ENCODE assay signal across 14 cellular contexts in the genomic region with DNA sequence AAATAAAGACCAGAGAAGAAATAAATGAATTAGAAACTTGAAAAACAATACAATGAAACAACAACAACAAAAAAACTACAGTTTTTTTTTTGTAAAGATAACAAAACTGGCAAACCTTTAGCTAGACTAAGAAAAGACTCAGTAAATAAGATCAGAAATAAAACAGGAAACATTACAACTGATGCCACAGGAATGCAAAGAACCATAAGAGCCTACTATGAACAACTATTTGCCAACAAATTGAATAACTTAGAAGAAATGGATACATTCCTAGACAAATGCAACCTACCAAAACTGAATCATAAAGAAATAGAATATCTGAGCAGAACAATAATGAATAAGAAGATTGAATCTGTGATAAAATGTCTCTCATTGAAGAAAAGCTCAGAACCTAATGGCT.
DNase-seq lines count a peak whose midpoint lies in the region; ATAC-seq lines count a peak whose summit lies in the region.
"Had no signal": no experiment of that assay in that cellular context is flagged by ENCODE, and none has a peak within 500 bp of the region (broad histone marks: within the 10 kb centered on the region; RNA-seq: fewer than 3 reads in every experiment).

No MANE protein-coding gene starts in this region.

- peaks cover 13 to 19% of the 10 kb centered on the region in 2 donors for H3K9me3 Mint-ChIP-seq in effector memory CD8-positive, alpha-beta T cell

- no peak overlapping the region for H3K27ac Mint-ChIP-seq in effector memory CD8-positive, alpha-beta T cell
- H3K27ac Mint-ChIP-seq: CD4-positive, CD25-positive, alpha-beta regulatory T cell; HFFc6 had no signal

- no peaks in the 10 kb centered on the region for H3K36me3 Mint-ChIP-seq in effector memory CD8-positive, alpha-beta T cell (ENCODE audit: insufficient read depth)
- H3K36me3 Mint-ChIP-seq: CD4-positive, CD25-positive, alpha-beta regulatory T cell had no signal

- no peaks in the 10 kb centered on the region for H3K4me1 Mint-ChIP-seq in effector memory CD8-positive, alpha-beta T cell (ENCODE audit: low read depth in 2 of 2)
- H3K4me1 Mint-ChIP-seq: CD4-positive, CD25-positive, alpha-beta regulatory T cell had no signal

- ATAC-seq in GM18907 (IDR thresholded peaks at IDR 0.05; ENCODE audit: unreplicated experiment), result no peak
- no peak for ATAC-seq in effector memory CD8-positive, alpha-beta T cell (replicated peaks)
- ATAC-seq: HepG2 had no signal

- DNase-seq in LHCN-M2 (ENCODE audit: low read depth), result peak; percentile 42
- peak; percentile 20 for DNase-seq in astrocyte of the hippocampus (ENCODE audit: low read depth, low spot score)
- peak; percentile 36 for DNase-seq in fibroblast of gingiva (ENCODE audit: low read depth)
- peak; percentile 17 for DNase-seq in iris pigment epithelial cell (ENCODE audit: low read depth)
- no peak for DNase-seq in activated gamma-delta T cell (lab: John Stamatoyannopoulos, UW)
- DNase-seq in effector memory CD8-positive, alpha-beta T cell, result no peak
- DNase-seq in kidney glomerular epithelial cell (lab: John Stamatoyannopoulos, UW), result no peak
- DNase-seq: ACHN; CD4-positive, CD25-positive, alpha-beta regulatory T cell; DMS79; HCEC 1CT; HFFc6 had no signal

- no peaks in the 10 kb centered on the region for H3K27me3 Mint-ChIP-seq in effector memory CD8-positive, alpha-beta T cell
- H3K27me3 Mint-ChIP-seq: CD4-positive, CD25-positive, alpha-beta regulatory T cell had no signal

- H3K4me3 Mint-ChIP-seq in effector memory CD8-positive, alpha-beta T cell, result no peak overlapping the region
- H3K4me3 Mint-ChIP-seq: CD4-positive, CD25-positive, alpha-beta regulatory T cell; HFFc6 had no signal

Comparison
In these comparisons a context has a peak if more than half of its experiments do, and no peak if none do; other contexts are left out.
1. DNase-seq: peak in LHCN-M2 (single experiment), astrocyte of the hippocampus (single experiment), fibroblast of gingiva (single experiment) and iris pigment epithelial cell (single experiment); none in activated gamma-delta T cell (single experiment), effector memory CD8-positive, alpha-beta T cell (0 of 3) and kidney glomerular epithelial cell (single experiment).